22 cellular contexts compared by ENCODE assay signal in genomic region chr7:27714831-27715444, GRCh38. TPM values are rescaled to one million over a fixed set of nuclear protein-coding genes. Genes with fewer than 3 reads are reported as not detected.
DNase-seq lines count a peak whose midpoint lies in the region; ATAC-seq and TF ChIP-seq lines count a peak whose summit lies in the region.
"Had no signal": no experiment of that assay in that cellular context is flagged by ENCODE, and none has a peak within 500 bp of the region (broad histone marks: within the 10 kb centered on the region; RNA-seq: fewer than 3 reads in every experiment).

No MANE protein-coding gene starts in this region.

- peak; percentile 20 for ATAC-seq in foreskin keratinocyte
- ATAC-seq: esophagus mucosa, T-helper 17 cell had no signal

- no peak for TF ChIP-seq POLR2A in lower leg skin (IDR thresholded peaks at IDR 0.05)

- no peaks in the 10 kb centered on the region for H3K27me3 ChIP-seq in foreskin keratinocyte
- H3K27me3 ChIP-seq: breast epithelium had no signal

- no peaks in the 10 kb centered on the region for H3K4me1 ChIP-seq in foreskin keratinocyte
- H3K4me1 ChIP-seq: breast epithelium had no signal

- DNase-seq in Daoy (ENCODE audit: low read depth), result peak; percentile 62
- peak; percentile 50 for DNase-seq in amniotic epithelial cell (ENCODE audit: low read depth)
- peak in 1 of 2 donors; percentile 24 for DNase-seq in foreskin keratinocyte
- DNase-seq in skeletal muscle cell (ENCODE audit: low read depth), result peak; percentile 38
- no peak for DNase-seq in NCI-H2196 treated with DMSO at 0.1 percent for 48 hours (lab: John Stamatoyannopoulos, UW; ENCODE audit: unreplicated experiment)
- DNase-seq in activated naive CD4-positive, alpha-beta T cell treated with anti-CD3 and anti-CD28 coated beads, Interleukin-2, amount 50 U/mL, for 16 hours, result no peak
- no peak for DNase-seq in lower leg skin (ENCODE audit: low spot score in 2 of 2)
- DNase-seq in stimulated activated CD4-positive, alpha-beta T cell treated with anti-CD3 and anti-CD28 coated beads, Interleukin-1b, Interleukin-23, amount 100 ng/mL, for 48 hours, result no peak
- DNase-seq: activated CD4-positive, alpha-beta memory T cell treated with anti-CD3 and anti-CD28 coated beads, Interleukin-2, amount 10 ng/mL, durations not matched to agents 7 days and 5 days; activated naive CD4-positive, alpha-beta T cell treated with anti-CD3 and anti-CD28 coated beads, Interleukin-2, amount 10 ng/mL, durations not matched to agents 7 days and 5 days; activated T-cell treated with anti-CD3 and anti-CD28 coated beads, Interleukin-2, amount 50 U/mL, for 1 hour; H9; midbrain; NCI-H1092 treated with DMSO at 0.1 percent for 48 hours; NCI-H2081 treated with DMSO at 0.1 percent for 48 hours; NCI-H524 treated with DMSO at 0.1 percent for 48 hours; Right ventricle myocardium superior; T-helper 17 cell; WERI-Rb-1 had no signal

- H3K4me3 ChIP-seq in skeletal muscle cell (ENCODE audit: low read depth, low read length) (no peak overlapping the region), lower leg skin (ENCODE audit: low read depth, poor library complexity, severe bottlenecking) (no peak overlapping the region)
- H3K4me3 ChIP-seq: breast epithelium had no signal

- intact Hi-C loops in lower leg skin (cut with DNase I; ENCODE audit: low total_unique reads), result no loop called here

- 71% methylated on average over 4 of the region's 4 CpGs for WGBS in lower leg skin, 2 donors

- peak overlapping the region; percentile 40 for H3K27ac ChIP-seq in foreskin keratinocyte
- H3K27ac ChIP-seq: breast epithelium, KMS-11, WERI-Rb-1 had no signal

- TF ChIP-seq CTCF in foreskin keratinocyte (conservative IDR thresholded peaks at IDR 0.05), result no peak
- no peak for TF ChIP-seq CTCF in lower leg skin (IDR thresholded peaks at IDR 0.05)

RNA-seq across cellular contexts. Expression of gene TAX1BP1, which starts 25.0 kb away (rescaled TPM):
- 156 and 178 TPM in 2 replicates for total RNA-seq in Daoy (2014; rRNA removed; shearing (Covaris generic))
- 62.2 and 66.8 TPM in 2 replicates for total RNA-seq in foreskin keratinocyte
- polyA plus RNA-seq in foreskin keratinocyte, result 25.7 and 26.2 TPM in 2 replicates
- total RNA-seq in lower leg skin, result 10 to 100 TPM; 81.4 to 98.8 (median 85.8) TPM

RNA-seq across cellular contexts. Expression of gene HIBADH, which starts 52.3 kb away (rescaled TPM):
- total RNA-seq in Daoy (2014; rRNA removed; shearing (Covaris generic)), result 49.8 and 62.7 TPM in 2 replicates
- total RNA-seq in foreskin keratinocyte, result 30.5 and 30.6 TPM in 2 replicates
- polyA plus RNA-seq in foreskin keratinocyte, result 25.2 and 28.7 TPM in 2 replicates
- 10 to 100 TPM; 19.6 to 35.0 (median 30.5) TPM for total RNA-seq in lower leg skin

Comparison
In these comparisons a context has a peak if more than half of its experiments do, and no peak if none do; other contexts are left out.
1. DNase-seq: peak in Daoy (single experiment), amniotic epithelial cell (single experiment) and skeletal muscle cell (single experiment); none in NCI-H2196 treated with DMSO at 0.1 percent for 48 hours (single experiment), activated naive CD4-positive, alpha-beta T cell treated with anti-CD3 and anti-CD28 coated beads, Interleukin-2, amount 50 U/mL, for 16 hours (single experiment), lower leg skin (0 of 2) and stimulated activated CD4-positive, alpha-beta T cell treated with anti-CD3 and anti-CD28 coated beads, Interleukin-1b, Interleukin-23, amount 100 ng/mL, for 48 hours (single experiment).